In genomic region chr2:76599732-76600368, GRCh38 we compare ENCODE assay signal across 9 cellular contexts.
A peak's percentile ranks its signal among the peaks of the same experiment; 100 is the strongest.
DNase-seq lines count a peak whose midpoint lies in the region; ATAC-seq and TF ChIP-seq lines count a peak whose summit lies in the region.
"Had no signal": no experiment of that assay in that cellular context is flagged by ENCODE, and none has a peak within 500 bp of the region (broad histone marks: within the 10 kb centered on the region; RNA-seq: fewer than 3 reads in every experiment).

No MANE protein-coding gene starts in this region.

- DNase-seq in EH (ENCODE audit: low read depth) = peak; percentile 2
- DNase-seq in NCI-H446 treated with DMSO at 0.1 percent for 48 hours (lab: John Stamatoyannopoulos, UW) = peak; percentile 26
- peak in 47 of 56 donors; percentile 1 to 71 (median 17) for DNase-seq in amygdala (lab: John Stamatoyannopoulos, UW)
- DNase-seq in hippocampal formation (lab: John Stamatoyannopoulos, UW) = peak; percentile 60 to 86
- DNase-seq in spleen = peak; percentile 32
- DNase-seq in effector memory CD8-positive, alpha-beta T cell = no peak

- H3K9me3 ChIP-seq in spleen = no peaks in the 10 kb centered on the region

- 14 to 22% (median 19%) methylated on average over 4 of the region's 4 CpGs for WGBS in spleen, 5 donors

- no peaks in the 10 kb centered on the region for H3K27me3 ChIP-seq in spleen (replicated peaks in 1 of 7)

- H3K9me3 Mint-ChIP-seq in effector memory CD8-positive, alpha-beta T cell = peaks cover 5 to 19% of the 10 kb centered on the region in 2 donors
- H3K9me3 Mint-ChIP-seq: activated naive CD4-positive, alpha-beta T cell treated with anti-CD3 and anti-CD28 coated beads, Interleukin-2, amount 50 U/mL, for 24 hours had no signal

- H3K27ac ChIP-seq in spleen = no peak overlapping the region

- H3K4me1 ChIP-seq in spleen = no peaks in the 10 kb centered on the region

- H3K4me3 Mint-ChIP-seq in effector memory CD8-positive, alpha-beta T cell = no peak overlapping the region
- H3K4me3 Mint-ChIP-seq: activated naive CD4-positive, alpha-beta T cell treated with anti-CD3 and anti-CD28 coated beads, Interleukin-2, amount 50 U/mL, for 24 hours had no signal

- H3K4me3 ChIP-seq in spleen = no peak overlapping the region

- intact Hi-C loops in spleen (cut with DNase I; ENCODE audit: low total_unique reads) = loop anchor here (5.0 kb wide), 1 partner anchor 403 kb away; no protein-coding TSS in a partner anchor

- H3K27ac Mint-ChIP-seq in effector memory CD8-positive, alpha-beta T cell = no peak overlapping the region
- H3K27ac Mint-ChIP-seq: activated naive CD4-positive, alpha-beta T cell treated with anti-CD3 and anti-CD28 coated beads, Interleukin-2, amount 50 U/mL, for 24 hours had no signal

- no peaks in the 10 kb centered on the region for H3K27me3 Mint-ChIP-seq in effector memory CD8-positive, alpha-beta T cell
- H3K27me3 Mint-ChIP-seq: activated naive CD4-positive, alpha-beta T cell treated with anti-CD3 and anti-CD28 coated beads, Interleukin-2, amount 50 U/mL, for 24 hours had no signal

- peaks cover 4% of the 10 kb centered on the region for H3K36me3 Mint-ChIP-seq in effector memory CD8-positive, alpha-beta T cell (ENCODE audit: insufficient read depth)
- H3K36me3 Mint-ChIP-seq: activated naive CD4-positive, alpha-beta T cell treated with anti-CD3 and anti-CD28 coated beads, Interleukin-2, amount 50 U/mL, for 24 hours had no signal

- no peaks in the 10 kb centered on the region for H3K36me3 ChIP-seq in spleen

- no peak for TF ChIP-seq POLR2A in spleen (IDR thresholded peaks at IDR 0.05)

- peak in 10 of 11 experiments; percentile 22 to 60 (median 49) for TF ChIP-seq CTCF in spleen (IDR thresholded peaks at IDR 0.05 in 8 of 11, conservative IDR thresholded peaks at IDR 0.05 in 3 of 11)

- H3K4me1 Mint-ChIP-seq in effector memory CD8-positive, alpha-beta T cell (ENCODE audit: low read depth in 2 of 2) = no peaks in the 10 kb centered on the region
- H3K4me1 Mint-ChIP-seq: activated naive CD4-positive, alpha-beta T cell treated with anti-CD3 and anti-CD28 coated beads, Interleukin-2, amount 50 U/mL, for 24 hours had no signal

- peak; percentile 99 for ATAC-seq in GM21360 (IDR thresholded peaks at IDR 0.05; ENCODE audit: unreplicated experiment)
- ATAC-seq in HG03469 (IDR thresholded peaks at IDR 0.05; ENCODE audit: unreplicated experiment) = peak; percentile 100
- no peak for ATAC-seq in effector memory CD8-positive, alpha-beta T cell (replicated peaks)

Comparison
In these comparisons a context has a peak if more than half of its experiments do, and no peak if none do; other contexts are left out.
1. DNase-seq: peak in EH (single experiment), NCI-H446 treated with DMSO at 0.1 percent for 48 hours (single experiment), amygdala (47 of 56), hippocampal formation (2 of 2) and spleen (single experiment); none in effector memory CD8-positive, alpha-beta T cell (0 of 3).